Comparison of ENCODE assay signal across 9 cellular contexts in genomic region chr21:14773777-14774345, GRCh38.
A peak's percentile ranks its signal among the peaks of the same experiment; 100 is the strongest.
DNase-seq lines count a peak whose midpoint lies in the region; ATAC-seq and TF ChIP-seq lines count a peak whose summit lies in the region.
"Had no signal": no experiment of that assay in that cellular context is flagged by ENCODE, and none has a peak within 500 bp of the region (broad histone marks: within the 10 kb centered on the region; RNA-seq: fewer than 3 reads in every experiment).

No MANE protein-coding gene starts in this region.

- no peak overlapping the region for H3K27ac Mint-ChIP-seq in activated B cell treated with CpG ODN at 0.5 μM for 24 hours
- H3K27ac Mint-ChIP-seq in chondrocyte (ENCODE audit: unreplicated experiment): no peak overlapping the region

- H3K4me3 Mint-ChIP-seq in activated B cell treated with CpG ODN at 0.5 μM for 24 hours (no peak overlapping the region), chondrocyte (ENCODE audit: unreplicated experiment) (no peak overlapping the region)

- no peaks in the 10 kb centered on the region for H3K27me3 Mint-ChIP-seq in activated B cell treated with CpG ODN at 0.5 μM for 24 hours
- H3K27me3 Mint-ChIP-seq in chondrocyte (ENCODE audit: low read depth): no peaks in the 10 kb centered on the region

- ATAC-seq in activated B cell treated with CpG ODN at 0.5 μM for 24 hours (ENCODE audit: low read depth): peak; percentile 49
- peak; percentile 83 for ATAC-seq in mucosa of descending colon
- ATAC-seq in GM21367 (IDR thresholded peaks at IDR 0.05; ENCODE audit: unreplicated experiment): no peak

- H3K4me1 ChIP-seq in mucosa of descending colon (ENCODE audit: low read depth) (no peaks in the 10 kb centered on the region), thyroid gland (no peaks in the 10 kb centered on the region)

- DNase-seq in EL: peak; percentile 26
- DNase-seq in Kasumi-1 (lab: John Stamatoyannopoulos, UW): peak; percentile 76 to 86
- peak; percentile 28 for DNase-seq in activated B cell treated with CpG ODN at 0.5 μM for 24 hours
- DNase-seq in chondrocyte (ENCODE audit: low spot score): no peak
- peak; percentile 19 to 94 (median 65) for DNase-seq in mucosa of descending colon
- peak; percentile 15 to 23 for DNase-seq in thyroid gland
- DNase-seq in occipital lobe (lab: John Stamatoyannopoulos, UW): no peak

- no peaks in the 10 kb centered on the region for H3K36me3 ChIP-seq in mucosa of descending colon (ENCODE audit: low read depth)
- no peaks in the 10 kb centered on the region for H3K36me3 ChIP-seq in thyroid gland

- TF ChIP-seq POLR2A in thyroid gland (IDR thresholded peaks at IDR 0.05): no peak

- H3K27me3 ChIP-seq in thyroid gland: no peaks in the 10 kb centered on the region

- TF ChIP-seq CTCF in activated B cell treated with CpG ODN at 0.5 μM for 24 hours (IDR thresholded peaks at IDR 0.05) (peak; percentile 26), chondrocyte (IDR thresholded peaks at IDR 0.05) (peak; percentile 15), mucosa of descending colon (IDR thresholded peaks at IDR 0.05) (peak; percentile 58), thyroid gland (IDR thresholded peaks at IDR 0.05) (peak in 3 of 6 experiments; percentile 14 to 28 (median 15))

- WGBS in thyroid gland, 2 donors: 35 to 36% methylated on average over 5 of the region's 5 CpGs

- H3K27ac ChIP-seq in thyroid gland: no peak overlapping the region
- H3K27ac ChIP-seq: skin epidermis had no signal

- no peaks in the 10 kb centered on the region for H3K9me3 Mint-ChIP-seq in activated B cell treated with CpG ODN at 0.5 μM for 24 hours
- peaks cover 9% of the 10 kb centered on the region for H3K9me3 Mint-ChIP-seq in chondrocyte (ENCODE audit: low read depth)

- intact Hi-C loops in activated B cell treated with CpG ODN at 0.5 μM for 24 hours (cut with micrococcal nuclease): loop anchor here (1.0 to 2.0 kb wide), 4 partner anchors 35 to 709 kb away; no protein-coding TSS in a partner anchor
- intact Hi-C loops in mucosa of descending colon (cut with DNase I, micrococcal nuclease): no loop called here
- intact Hi-C loops in thyroid gland (cut with DNase I): no loop called here

- H3K9me3 ChIP-seq in mucosa of descending colon (no peaks in the 10 kb centered on the region), thyroid gland (no peaks in the 10 kb centered on the region)

- no peak overlapping the region for H3K4me3 ChIP-seq in mucosa of descending colon
- H3K4me3 ChIP-seq in thyroid gland (replicated peaks in 1 of 3): no peak overlapping the region
- H3K4me3 ChIP-seq: skin epidermis had no signal

- H3K4me1 Mint-ChIP-seq in activated B cell treated with CpG ODN at 0.5 μM for 24 hours (peaks cover 9% of the 10 kb centered on the region), chondrocyte (ENCODE audit: low read depth) (no peaks in the 10 kb centered on the region)

- H3K36me3 Mint-ChIP-seq in activated B cell treated with CpG ODN at 0.5 μM for 24 hours (ENCODE audit: low read depth) (no peaks in the 10 kb centered on the region), chondrocyte (ENCODE audit: low read depth) (no peaks in the 10 kb centered on the region)

- CTCF ChIA-PET in activated B cell treated with CpG ODN at 0.5 μM for 24 hours (lab: Charles Lee): interaction anchor here (0.6 to 1.9 kb wide), 10 partner anchors 10 to 711 kb away, joined by 3 to 10 read pairs (median 4); partner anchors contain the start of gene HSPA13

- POLR2A ChIA-PET in activated B cell treated with CpG ODN at 0.5 μM for 24 hours (lab: Charles Lee): no interaction called here

Comparison
In these comparisons a context has a peak if more than half of its experiments do, and no peak if none do; other contexts are left out.
1. DNase-seq: peak in EL (single experiment), Kasumi-1 (2 of 2), activated B cell treated with CpG ODN at 0.5 μM for 24 hours (single experiment), mucosa of descending colon (3 of 3) and thyroid gland (2 of 2); none in chondrocyte (single experiment) and occipital lobe (single experiment).